ENCODE assay signal across 19 cellular contexts in the genomic region with DNA sequence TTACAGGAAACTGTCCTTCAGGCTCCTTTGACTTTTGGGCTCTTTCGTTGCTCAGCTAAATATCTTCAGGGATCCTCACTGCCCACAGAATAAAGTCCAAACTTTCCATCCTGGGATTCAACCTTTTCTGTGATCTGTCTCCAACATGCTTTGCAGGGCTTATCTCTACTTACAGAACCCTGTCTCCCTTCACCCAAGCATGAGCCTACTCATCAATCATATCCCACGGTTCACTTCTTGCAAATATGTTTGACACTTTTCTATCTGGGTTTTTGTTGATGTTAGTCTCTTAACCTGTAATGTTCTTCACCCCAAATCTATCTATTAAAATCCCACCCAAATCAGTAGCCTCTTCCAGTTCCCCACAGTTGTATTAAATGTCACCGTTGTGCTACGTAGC.
"Had no signal": no experiment of that assay in that cellular context is flagged by ENCODE, and none has a peak within 500 bp of the region (broad histone marks: within the 10 kb centered on the region; RNA-seq: fewer than 3 reads in every experiment).

No MANE protein-coding gene starts in this region.

- DNase-seq: activated B cell treated with CpG ODN at 0.5 μM for 24 hours; activated CD4-positive, alpha-beta memory T cell treated with anti-CD3 and anti-CD28 coated beads, Interleukin-2, amount 10 ng/mL, durations not matched to agents 7 days and 5 days; activated CD4-positive, alpha-beta T cell treated with anti-CD3 and anti-CD28 coated beads for 4 hours; activated CD8-positive, alpha-beta memory T cell treated with anti-CD3 and anti-CD28 coated beads, Interleukin-2, amount 10 ng/mL, durations not matched to agents 7 days and 5 days; activated naive CD4-positive, alpha-beta T cell treated with Interleukin-2 at 50 U/mL for 16 hours; activated naive CD8-positive, alpha-beta T cell treated with anti-CD3 and anti-CD28 coated beads, Interleukin-2, amount 10 ng/mL, durations not matched to agents 7 days and 5 days; central memory CD4-positive, alpha-beta T cell; dorsolateral prefrontal cortex; endodermal cell; foreskin melanocyte; glutamatergic neuron; hypothalamus; lower lobe of right lung; naive thymus-derived CD8-positive, alpha-beta T cell; retina; stimulated activated CD8-positive, alpha-beta memory T cell treated with anti-CD3 and anti-CD28 coated beads, Interleukin-4, amount 100 ng/mL, for 48 hours; stimulated activated naive CD4-positive, alpha-beta T cell; SW 1271 had no signal

- H3K4me3 ChIP-seq: dorsolateral prefrontal cortex, lower lobe of right lung, tibial nerve had no signal

- H3K27ac ChIP-seq: dorsolateral prefrontal cortex, lower lobe of right lung, tibial nerve had no signal

- H3K36me3 ChIP-seq: lower lobe of right lung, tibial nerve had no signal

- H3K27me3 ChIP-seq: dorsolateral prefrontal cortex, tibial nerve had no signal

- H3K9me3 ChIP-seq: lower lobe of right lung, tibial nerve had no signal

- ATAC-seq: activated CD8-positive, alpha-beta memory T cell treated with anti-CD3 and anti-CD28 coated beads, Interleukin-2, amount 10 ng/mL, durations not matched to agents 7 days and 5 days; lower lobe of right lung; naive thymus-derived CD8-positive, alpha-beta T cell had no signal

- H3K4me1 ChIP-seq: lower lobe of right lung, tibial nerve had no signal
